In genomic region chrX:43313035-43313434, GRCh38 we compare ENCODE assay signal across 21 cellular contexts.
DNase-seq lines count a peak whose midpoint lies in the region; ATAC-seq, FAIRE-seq and TF ChIP-seq lines count a peak whose summit lies in the region.
"Had no signal": no experiment of that assay in that cellular context is flagged by ENCODE, and none has a peak within 500 bp of the region (broad histone marks: within the 10 kb centered on the region; RNA-seq: fewer than 3 reads in every experiment).

No MANE protein-coding gene starts in this region.

- H3K36me3 ChIP-seq in small intestine (ENCODE audit: control insufficient read depth in 2 of 2, insufficient read depth in 2 of 2, low read length in 2 of 2) (no peaks in the 10 kb centered on the region), gastroesophageal sphincter (no peaks in the 10 kb centered on the region)
- H3K36me3 ChIP-seq: SJCRH30 had no signal

- peak; percentile 7 for DNase-seq in HT-29 (ENCODE audit: low spot score)
- peak; percentile 1 for DNase-seq in NCI-H460 (ENCODE audit: extremely low read depth, low read depth)
- peak; percentile 5 for DNase-seq in fibroblast of villous mesenchyme (ENCODE audit: low read depth)
- DNase-seq in small intestine = peak; percentile 13
- no peak for DNase-seq in inferior parietal cortex (ENCODE audit: extremely low spot score)
- DNase-seq: ACHN, C1 segment of cervical spinal cord, DMS 273 treated with DMSO at 0.1 percent for 48 hours, GF-D8, KBM-7, NCI-H1417 treated with DMSO at 0.1 percent for 48 hours, NCI-H187 treated with DMSO at 0.1 percent for 48 hours, NCI-H345, NCI-H526, PC-9, SJCRH30 had no signal

- H3K4me3 ChIP-seq in fibroblast of villous mesenchyme (ENCODE audit: low read depth, low read length) (no peak overlapping the region), small intestine (ENCODE audit: low read depth in 1 of 2, low read length in 2 of 2) (no peak overlapping the region), gastroesophageal sphincter (no peak overlapping the region)
- H3K4me3 ChIP-seq: GM23338, PC-9, SJCRH30 had no signal

- no peaks in the 10 kb centered on the region for H3K27me3 ChIP-seq in small intestine (ENCODE audit: control insufficient read depth in 2 of 2, insufficient read depth in 2 of 2, low read length in 2 of 2)
- no peaks in the 10 kb centered on the region for H3K27me3 ChIP-seq in gastroesophageal sphincter
- H3K27me3 ChIP-seq: SJCRH30 had no signal

- 27 to 83% (median 53%) methylated on average over 1 of the region's 1 CpG for WGBS in small intestine, 3 donors
- 100% methylated on average over 1 of the region's 1 CpG; no CpG with 5 or more reads in 1 of the 2 donors for WGBS in gastroesophageal sphincter (ENCODE audit: low coverage in 1 of 2), 2 donors

- H3K9me3 ChIP-seq in small intestine (ENCODE audit: control insufficient read depth, low read depth) (no peaks in the 10 kb centered on the region), gastroesophageal sphincter (no peaks in the 10 kb centered on the region)
- H3K9me3 ChIP-seq: SJCRH30 had no signal

- TF ChIP-seq EP300 in gastroesophageal sphincter (IDR thresholded peaks at IDR 0.05) = no peak

- H3K27ac ChIP-seq in small intestine (ENCODE audit: low read depth in 1 of 2, low read length in 1 of 2) (no peak overlapping the region), gastroesophageal sphincter (no peak overlapping the region)
- H3K27ac ChIP-seq: PC-9, RWPE1, SJCRH30 had no signal

- no peak for TF ChIP-seq CTCF in fibroblast of villous mesenchyme (IDR thresholded peaks at IDR 0.05; ENCODE audit: insufficient read depth, low read depth, low read length)
- no peak for TF ChIP-seq CTCF in gastroesophageal sphincter (IDR thresholded peaks at IDR 0.05)

- FAIRE-seq in small intestine (lab: Jason Lieb, UNC) = no peak

- H3K4me1 ChIP-seq in small intestine (ENCODE audit: control insufficient read depth in 2 of 2, insufficient read depth in 1 of 2, low read depth in 1 of 2, low read length in 1 of 2) = no peaks in the 10 kb centered on the region
- H3K4me1 ChIP-seq in gastroesophageal sphincter = no peaks in the 10 kb centered on the region
- H3K4me1 ChIP-seq: SJCRH30 had no signal

- TF ChIP-seq POLR2A in gastroesophageal sphincter (IDR thresholded peaks at IDR 0.05) = no peak

- ATAC-seq in GM21381 (IDR thresholded peaks at IDR 0.05; ENCODE audit: unreplicated experiment) = no peak
- no peak for ATAC-seq in gastroesophageal sphincter
- ATAC-seq: GM23338, HCT116 had no signal
